ENCODE assay signal across 8 cellular contexts in the genomic region with DNA sequence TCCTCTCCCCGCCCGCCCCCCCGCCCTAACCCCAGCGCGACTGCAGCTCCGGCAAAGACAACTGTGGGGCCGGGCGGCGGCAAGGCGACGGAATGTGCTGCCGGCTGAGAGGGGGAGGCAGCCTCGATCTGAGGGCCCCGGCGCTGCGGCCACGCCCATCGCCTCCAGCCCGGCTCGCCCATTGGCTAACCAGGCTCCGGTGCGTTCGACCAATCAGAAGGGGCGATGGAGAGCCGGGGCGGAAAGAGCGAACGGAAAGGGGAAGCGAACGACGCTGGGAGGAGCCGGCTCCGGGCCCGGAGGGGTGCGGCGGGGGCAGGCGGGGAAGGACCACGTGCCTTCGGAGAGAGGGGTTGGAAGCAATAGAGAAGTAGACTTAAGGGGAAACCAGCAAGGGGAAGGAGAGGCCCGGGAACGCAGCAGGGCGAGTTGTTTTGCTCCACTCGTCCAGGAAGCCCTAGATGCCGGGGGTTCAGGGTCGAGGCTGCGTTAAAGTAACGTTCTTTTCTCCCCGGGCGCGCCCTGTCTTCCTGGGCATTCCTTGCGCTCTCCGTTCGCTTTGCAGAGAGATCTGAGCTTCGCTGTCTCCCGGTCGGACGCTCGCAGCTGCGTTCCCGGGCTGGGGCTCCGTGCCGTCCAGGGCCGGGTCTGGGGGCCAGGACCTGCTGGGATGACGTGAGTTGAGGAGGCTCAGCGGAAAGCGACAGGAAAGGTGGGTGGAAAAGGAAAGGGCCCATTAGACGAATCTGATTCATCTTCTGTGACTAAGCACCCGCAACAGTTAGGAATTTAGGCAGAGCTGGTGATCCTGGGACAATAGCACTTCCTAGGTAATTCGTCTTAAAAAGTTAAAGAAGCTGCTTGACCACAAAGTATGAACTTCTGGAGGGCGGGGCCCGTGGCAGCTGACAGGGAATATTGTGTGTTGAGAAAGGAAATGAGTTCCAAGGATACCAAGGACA. TPM values are rescaled to one million over a fixed set of nuclear protein-coding genes. Genes with fewer than 3 reads are reported as not detected.
DNase-seq lines count a peak whose midpoint lies in the region; ATAC-seq and TF ChIP-seq lines count a peak whose summit lies in the region.

A gene with protein sequence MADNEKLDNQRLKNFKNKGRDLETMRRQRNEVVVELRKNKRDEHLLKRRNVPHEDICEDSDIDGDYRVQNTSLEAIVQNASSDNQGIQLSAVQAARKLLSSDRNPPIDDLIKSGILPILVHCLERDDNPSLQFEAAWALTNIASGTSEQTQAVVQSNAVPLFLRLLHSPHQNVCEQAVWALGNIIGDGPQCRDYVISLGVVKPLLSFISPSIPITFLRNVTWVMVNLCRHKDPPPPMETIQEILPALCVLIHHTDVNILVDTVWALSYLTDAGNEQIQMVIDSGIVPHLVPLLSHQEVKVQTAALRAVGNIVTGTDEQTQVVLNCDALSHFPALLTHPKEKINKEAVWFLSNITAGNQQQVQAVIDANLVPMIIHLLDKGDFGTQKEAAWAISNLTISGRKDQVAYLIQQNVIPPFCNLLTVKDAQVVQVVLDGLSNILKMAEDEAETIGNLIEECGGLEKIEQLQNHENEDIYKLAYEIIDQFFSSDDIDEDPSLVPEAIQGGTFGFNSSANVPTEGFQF (minus strand): TSS at position 130 of the 962 bp plus-strand sequence. CDS start 289 bp downstream, outside the sequence.

- no peaks in the 10 kb centered on the region for H3K9me3 ChIP-seq in SU-DHL-6 (ENCODE audit: insufficient read depth, low read length)
- no peaks in the 10 kb centered on the region for H3K9me3 ChIP-seq in ovary
- H3K9me3 ChIP-seq in thyroid gland = no peaks in the 10 kb centered on the region

- TF ChIP-seq POLR2A in GM10847 (IDR thresholded peaks at IDR 0.05; ENCODE audit: extremely low read depth, insufficient read length) (peak; percentile 82), ovary (IDR thresholded peaks at IDR 0.05) (peak; percentile 46), thyroid gland (IDR thresholded peaks at IDR 0.05) (peak; percentile 31 to 89)

- H3K27ac Mint-ChIP-seq in activated naive CD8-positive, alpha-beta T cell treated with anti-CD3 and anti-CD28 coated beads, Interleukin-2, amount 10 ng/mL, durations not matched to agents 7 days and 5 days = peak within 1 kb of the TSS; percentile 92

- peak within 1 kb of the TSS; percentile 83 for H2AFZ ChIP-seq in SU-DHL-6 (ENCODE audit: low read depth, low read length, severe bottlenecking)

- peak; percentile 92 for ATAC-seq in HG02678 (IDR thresholded peaks at IDR 0.05; ENCODE audit: unreplicated experiment)
- ATAC-seq in activated naive CD8-positive, alpha-beta T cell treated with anti-CD3 and anti-CD28 coated beads, Interleukin-2, amount 10 ng/mL, durations not matched to agents 7 days and 5 days (ENCODE audit: low read depth) = peak; percentile 90

- peaks cover 20% of the 10 kb centered on the region for H3K36me3 Mint-ChIP-seq in activated naive CD8-positive, alpha-beta T cell treated with anti-CD3 and anti-CD28 coated beads, Interleukin-2, amount 10 ng/mL, durations not matched to agents 7 days and 5 days

- H3K9me2 ChIP-seq in SU-DHL-6 (replicated peaks; ENCODE audit: insufficient read depth, low read length) = no peaks in the 10 kb centered on the region

- peak within 1 kb of the TSS; percentile 70 for H3K27ac ChIP-seq in SU-DHL-6 (ENCODE audit: low read depth, low read length)
- peak within 1 kb of the TSS; percentile 87 to 93 for H3K27ac ChIP-seq in ovary
- peak within 1 kb of the TSS; percentile 97 for H3K27ac ChIP-seq in thyroid gland

- DNase-seq in NCI-H128 (lab: John Stamatoyannopoulos, UW; ENCODE audit: unreplicated experiment) (peak; percentile 97), head of caudate nucleus (peak; percentile 92 to 99 (median 98)), ovary (peak; percentile 96 to 98 (median 97)), thyroid gland (peak; percentile 98)
- peak; percentile 96 for DNase-seq in activated naive CD8-positive, alpha-beta T cell treated with anti-CD3 and anti-CD28 coated beads, Interleukin-2, amount 10 ng/mL, durations not matched to agents 7 days and 5 days

- H3K4me2 ChIP-seq in SU-DHL-6 (ENCODE audit: low read depth, low read length, poor library complexity, severe bottlenecking) = peak within 1 kb of the TSS; percentile 97

- H4K20me1 ChIP-seq in SU-DHL-6 (ENCODE audit: low read depth, low read length) = peaks cover 32% of the 10 kb centered on the region

- H3K4me3 Mint-ChIP-seq in activated naive CD8-positive, alpha-beta T cell treated with anti-CD3 and anti-CD28 coated beads, Interleukin-2, amount 10 ng/mL, durations not matched to agents 7 days and 5 days = peak within 1 kb of the TSS; percentile 96

- no peaks in the 10 kb centered on the region for H3K27me3 Mint-ChIP-seq in activated naive CD8-positive, alpha-beta T cell treated with anti-CD3 and anti-CD28 coated beads, Interleukin-2, amount 10 ng/mL, durations not matched to agents 7 days and 5 days

- H3K9me3 Mint-ChIP-seq in activated naive CD8-positive, alpha-beta T cell treated with anti-CD3 and anti-CD28 coated beads, Interleukin-2, amount 10 ng/mL, durations not matched to agents 7 days and 5 days = no peaks in the 10 kb centered on the region

- POLR2A ChIA-PET in activated naive CD8-positive, alpha-beta T cell treated with anti-CD3 and anti-CD28 coated beads, Interleukin-2, amount 10 ng/mL, durations not matched to agents 7 days and 5 days (lab: Charles Lee) = interaction anchor here (1.4 to 2.0 kb wide), 3 partner anchors 116 to 190 kb away, joined by 3 to 13 read pairs (median 4); a partner anchor contains a TSS

- H3F3A ChIP-seq in SU-DHL-6 (ENCODE audit: insufficient read depth) = peaks cover 9% of the 10 kb centered on the region; the same call in 1 of the 2 replicates

- H3K4me3 ChIP-seq in SU-DHL-6 (ENCODE audit: insufficient read depth, low read length, poor library complexity, severe bottlenecking) (peak within 1 kb of the TSS; percentile 88), ovary (peak within 1 kb of the TSS; percentile 79), thyroid gland (replicated peaks in 1 of 3) (peak within 1 kb of the TSS; percentile 34 to 94 (median 87))

- H3K36me3 ChIP-seq in SU-DHL-6 (ENCODE audit: low read length) (no peaks in the 10 kb centered on the region), ovary (no peaks in the 10 kb centered on the region), thyroid gland (no peaks in the 10 kb centered on the region)

- no peak for TF ChIP-seq EP300 in ovary (IDR thresholded peaks at IDR 0.05)

- peak within 1 kb of the TSS; percentile 87 for H3K9ac ChIP-seq in SU-DHL-6 (ENCODE audit: low read length)

- intact Hi-C loops in head of caudate nucleus (cut with DNase I) (loop anchor here (5.0 to 10.0 kb wide), 2 partner anchors 171 to 192 kb away; a partner anchor contains a TSS), ovary (cut with DNase I) (loop anchor here in 2 of 4 donors (10.0 kb wide), 1 partner anchor 189 kb away; a partner anchor contains a TSS), thyroid gland (cut with DNase I) (no loop called here)

- TF ChIP-seq CTCF in SU-DHL-6 (IDR thresholded peaks at IDR 0.05; ENCODE audit: insufficient read depth, low read length, poor library complexity, severe bottlenecking) (no peak), ovary (IDR thresholded peaks at IDR 0.05) (no peak), thyroid gland (IDR thresholded peaks at IDR 0.05) (no peak)

- 0 to 1% (median 0%) methylated on average over 58 to 71 of the region's 71 CpGs for WGBS in ovary, 3 donors
- WGBS in thyroid gland, 2 donors = 0 to 1% methylated on average over 47 to 59 of the region's 71 CpGs

- peaks cover 45% of the 10 kb centered on the region for H3K79me2 ChIP-seq in SU-DHL-6 (ENCODE audit: insufficient read depth, low read length)

- H3K4me1 Mint-ChIP-seq in activated naive CD8-positive, alpha-beta T cell treated with anti-CD3 and anti-CD28 coated beads, Interleukin-2, amount 10 ng/mL, durations not matched to agents 7 days and 5 days = peaks cover 41% of the 10 kb centered on the region

- H3K4me1 ChIP-seq in ovary (ENCODE audit: insufficient read depth) = peaks cover 4% of the 10 kb centered on the region
- H3K4me1 ChIP-seq in thyroid gland = peaks cover 14 to 33% of the 10 kb centered on the region in 2 donors

- H3K27me3 ChIP-seq in SU-DHL-6 (ENCODE audit: low read length) = no peaks in the 10 kb centered on the region
- no peaks in the 10 kb centered on the region for H3K27me3 ChIP-seq in ovary
- H3K27me3 ChIP-seq in thyroid gland = no peaks in the 10 kb centered on the region

RNA-seq across cellular contexts. Expression of the gene that starts here (rescaled TPM):
- total RNA-seq in activated naive CD8-positive, alpha-beta T cell treated with anti-CD3 and anti-CD28 coated beads, Interleukin-2, amount 10 ng/mL, durations not matched to agents 7 days and 5 days = 10 to 100 TPM; 36.0 to 36.7 TPM
- total RNA-seq in ovary = 10 to 100 TPM; 16.2 to 64.0 (median 50.7) TPM
- polyA plus RNA-seq in ovary = 10 to 100 TPM; 11.4 to 20.3 TPM
- 10 to 100 TPM; 24.7 to 31.2 (median 30.4) TPM for total RNA-seq in thyroid gland

Comparison
In these comparisons a context has a peak if more than half of its experiments do, and no peak if none do; other contexts are left out.
1. Peak in every context shown above with its lines: DNase-seq, ATAC-seq, H3K4me3 ChIP-seq and H3K27ac ChIP-seq.